In genomic region chr18:45974088-45974536, GRCh38 we compare ENCODE assay signal across 1 cellular context.
TF ChIP-seq lines count a peak whose summit lies in the region.

No MANE protein-coding gene starts in this region.

TF ChIP-seq in WTC11, 78 proteins besides CTCF, POLR2A, EP300 and RAD21 (continued from another document):
- TF ChIP-seq EMX1 (CRISPR knock-in tag; IDR thresholded peaks at IDR 0.05) = no peak
- TF ChIP-seq TP53 (CRISPR knock-in tag; IDR thresholded peaks at IDR 0.05) = no peak
- no peak for TF ChIP-seq NR1H2 (CRISPR knock-in tag; IDR thresholded peaks at IDR 0.05)
TF ChIP-seq in WTC11: peak in this region for 0.
